In the genomic region with DNA sequence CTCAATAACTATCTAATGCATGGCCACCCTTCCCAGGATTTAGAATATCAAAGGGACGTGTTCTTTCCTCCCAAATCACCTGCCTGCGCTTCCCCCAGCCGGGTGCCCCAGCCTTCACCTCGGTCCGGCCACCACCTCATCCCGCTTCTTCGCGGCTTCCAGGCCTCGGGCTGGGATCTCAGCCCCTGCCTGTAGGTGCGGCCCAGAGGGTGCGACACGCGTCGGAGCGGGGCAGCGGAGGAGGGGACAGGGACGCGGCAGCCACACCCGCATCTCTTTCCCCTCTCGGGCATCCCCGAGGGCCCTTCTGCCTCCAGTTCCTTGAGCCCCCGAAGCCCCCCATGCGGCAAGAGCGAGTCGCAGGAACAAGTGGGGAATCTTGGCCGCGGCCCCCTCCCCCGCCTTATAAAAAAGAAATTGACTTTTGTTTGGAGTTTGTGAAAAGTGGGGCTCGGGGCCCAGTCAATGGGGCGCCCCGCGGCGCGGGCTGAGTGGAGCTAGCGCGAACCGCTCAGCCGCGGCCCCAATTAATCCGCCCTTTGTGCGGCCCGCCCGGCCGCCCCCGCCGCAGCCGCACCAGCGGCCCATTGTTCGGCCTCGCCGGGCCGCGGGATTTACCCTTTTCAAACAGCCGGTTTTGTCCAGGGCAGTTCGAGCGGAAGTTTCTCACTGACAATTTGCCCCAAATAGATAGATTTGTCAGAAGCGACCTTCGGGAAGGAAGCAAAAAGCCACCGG, we compare ENCODE assay signal across 11 cellular contexts. TPM values are rescaled to one million over a fixed set of nuclear protein-coding genes. Genes with fewer than 3 reads are reported as not detected.
DNase-seq lines count a peak whose midpoint lies in the region; ATAC-seq and TF ChIP-seq lines count a peak whose summit lies in the region.
"Had no signal": no experiment of that assay in that cellular context is flagged by ENCODE, and none has a peak within 500 bp of the region (broad histone marks: within the 10 kb centered on the region; RNA-seq: fewer than 3 reads in every experiment).

No MANE protein-coding gene starts in this region.

- CTCF ChIA-PET in OCI-LY7 (lab: Charles Lee; ENCODE audit: unreplicated experiment): no interaction called here

- H3K79me2 ChIP-seq in DOHH2 (ENCODE audit: control insufficient read depth, low read length) (no peaks in the 10 kb centered on the region), OCI-LY7 (ENCODE audit: insufficient read depth, low read depth, low read length) (no peaks in the 10 kb centered on the region)

- TF ChIP-seq CTCF in DOHH2 (IDR thresholded peaks at IDR 0.05; ENCODE audit: low read depth, low read length, poor library complexity, severe bottlenecking) (no peak), OCI-LY7 (conservative IDR thresholded peaks at IDR 0.05; ENCODE audit: low read length) (no peak), epithelial cell of proximal tubule (conservative IDR thresholded peaks at IDR 0.05; ENCODE audit: low read depth, low read length) (no peak), psoas muscle (IDR thresholded peaks at IDR 0.05) (no peak)

- no peaks in the 10 kb centered on the region for H3K36me3 ChIP-seq in DOHH2 (ENCODE audit: control insufficient read depth, low read length)
- no peaks in the 10 kb centered on the region for H3K36me3 ChIP-seq in OCI-LY7 (ENCODE audit: insufficient read depth, low read length)
- no peaks in the 10 kb centered on the region for H3K36me3 ChIP-seq in psoas muscle (ENCODE audit: insufficient read depth in 1 of 2, low read depth in 1 of 2)

- H3K9me3 ChIP-seq in DOHH2 (ENCODE audit: control insufficient read depth, insufficient read depth, low read length) (no peaks in the 10 kb centered on the region), OCI-LY7 (ENCODE audit: low read length) (no peaks in the 10 kb centered on the region), psoas muscle (no peaks in the 10 kb centered on the region)

- BruUV-seq in OCI-LY7 (replicated peaks; lab: Mats Ljungman, UMichigan): no TSS peak

- peak in 2 of 4 donors; percentile 54 to 65 for ATAC-seq in psoas muscle
- no peak for ATAC-seq in HG02588 (IDR thresholded peaks at IDR 0.05; ENCODE audit: unreplicated experiment)
- no peak for ATAC-seq in HG03135 (IDR thresholded peaks at IDR 0.05; ENCODE audit: unreplicated experiment)
- no peak for ATAC-seq in GM19035 (IDR thresholded peaks at IDR 0.05; ENCODE audit: unreplicated experiment)
- ATAC-seq: activated CD8-positive, alpha-beta memory T cell treated with anti-CD3 and anti-CD28 coated beads, Interleukin-2, amount 10 ng/mL, durations not matched to agents 7 days and 5 days had no signal

- H3K4me3 ChIP-seq in DOHH2 (ENCODE audit: low read length) (peak overlapping the region; percentile 25; the same call in 1 of the 2 replicates), OCI-LY7 (ENCODE audit: low read depth, low read length, poor library complexity, severe bottlenecking) (no peak overlapping the region), epithelial cell of proximal tubule (ENCODE audit: low read depth, low read length) (peak overlapping the region; percentile 5), psoas muscle (peak overlapping the region; percentile 52)

- intact Hi-C loops in OCI-LY7 (cut with micrococcal nuclease; ENCODE audit: unreplicated experiment) (no loop called here), psoas muscle (cut with DNase I) (no loop called here)

- H3K4me1 ChIP-seq in DOHH2 (ENCODE audit: control insufficient read depth, low read length) (peaks cover 4% of the 10 kb centered on the region; the same call in 1 of the 2 replicates), OCI-LY7 (ENCODE audit: insufficient read depth, low read length, poor library complexity, severe bottlenecking) (peaks cover 3% of the 10 kb centered on the region), psoas muscle (peaks cover 12% of the 10 kb centered on the region)

- H3K27me3 ChIP-seq in DOHH2 (ENCODE audit: control insufficient read depth, low read length): peaks cover 73% of the 10 kb centered on the region
- peaks cover 8 to 100% (median 28%) of the 10 kb centered on the region in 3 donors for H3K27me3 ChIP-seq in psoas muscle (ENCODE audit: insufficient read depth in 3 of 3, low read length in 2 of 3)

- no peak overlapping the region for H2AFZ ChIP-seq in OCI-LY7 (ENCODE audit: low read length)

- H3K9me2 ChIP-seq in DOHH2 (replicated peaks; ENCODE audit: control insufficient read depth, low read length) (no peaks in the 10 kb centered on the region), OCI-LY7 (ENCODE audit: insufficient read depth, low read length) (no peaks in the 10 kb centered on the region)

- H3F3A ChIP-seq in DOHH2 (ENCODE audit: control insufficient read depth, insufficient read depth): no peaks in the 10 kb centered on the region

- DNase-seq in OCI-LY7 (ENCODE audit: low spot score) (no peak), epithelial cell of proximal tubule (ENCODE audit: low read depth) (no peak), psoas muscle (peak in 1 of 2 donors; percentile 42)
- DNase-seq in activated CD4-positive, alpha-beta T cell treated with anti-CD3 and anti-CD28 coated beads for 48 hours: no peak
- DNase-seq: activated CD8-positive, alpha-beta memory T cell treated with anti-CD3 and anti-CD28 coated beads, Interleukin-2, amount 10 ng/mL, durations not matched to agents 7 days and 5 days; NCI-H524 treated with DMSO at 0.1 percent for 48 hours had no signal

- H3K4me2 ChIP-seq in DOHH2 (ENCODE audit: low read length) (peak overlapping the region; percentile 41), OCI-LY7 (ENCODE audit: low read length) (peak overlapping the region; percentile 49; the same call in 1 of the 2 replicates)

- 1 to 3% (median 2%) methylated on average over 55 to 59 of the region's 59 CpGs for WGBS in psoas muscle, 3 donors

- POLR2A ChIA-PET in OCI-LY7 (lab: Charles Lee): no interaction called here

- H3K27ac ChIP-seq in DOHH2 (ENCODE audit: low read depth, low read length): no peak overlapping the region
- H3K27ac ChIP-seq in OCI-LY7 (ENCODE audit: low read depth, low read length, poor library complexity, severe bottlenecking): no peak overlapping the region
- no peak overlapping the region for H3K27ac ChIP-seq in psoas muscle

- H4K20me1 ChIP-seq in DOHH2 (ENCODE audit: control insufficient read depth, insufficient read depth, low read depth, low read length) (no peaks in the 10 kb centered on the region), OCI-LY7 (ENCODE audit: insufficient read depth, low read length) (peaks cover 6% of the 10 kb centered on the region; the same call in 1 of the 2 replicates)

RNA-seq across cellular contexts. Expression of gene NR2E1, which starts 8.4 kb away (rescaled TPM):
- total RNA-seq in OCI-LY7 (2014; rRNA removed; shearing (Covaris generic)): not detected in 2 replicates
- total RNA-seq in OCI-LY7 (2022) (not detected in 2 replicates), epithelial cell of proximal tubule (not detected in 2 replicates), psoas muscle (not detected)
- under 1 TPM in 1 of 3 donors, not detected in 2; 0.01 TPM for polyA plus RNA-seq in psoas muscle
- total RNA-seq: activated CD8-positive, alpha-beta memory T cell treated with anti-CD3 and anti-CD28 coated beads, Interleukin-2, amount 10 ng/mL, durations not matched to agents 7 days and 5 days; skeletal muscle tissue had no signal
